1 cellular context compared by ENCODE assay signal in genomic region chrX:79138658-79139241, GRCh38.
TF ChIP-seq lines count a peak whose summit lies in the region.

No MANE protein-coding gene starts in this region.

TF ChIP-seq in SK-N-SH treated with all-trans-retinoic acid at 6 μM for 48 hours, 23 proteins besides CTCF, POLR2A, EP300 and RAD21 (continued from another document):
- TF ChIP-seq POU6F1 (CRISPR knock-in tag; IDR thresholded peaks at IDR 0.05; ENCODE audit: borderline replicate concordance, low read depth) (no peak), ZFP30 (CRISPR knock-in tag; IDR thresholded peaks at IDR 0.05) (no peak), ZNF70 (CRISPR knock-in tag; IDR thresholded peaks at IDR 0.05) (no peak)
TF ChIP-seq in SK-N-SH treated with all-trans-retinoic acid at 6 μM for 48 hours: peak in this region for 0.
